Comparison of ENCODE assay signal across 10 cellular contexts in genomic region chr2:208466133-208466919, GRCh38. TPM values are rescaled to one million over a fixed set of nuclear protein-coding genes. Genes with fewer than 3 reads are reported as not detected.
A peak's percentile ranks its signal among the peaks of the same experiment; 100 is the strongest.
DNase-seq lines count a peak whose midpoint lies in the region; ATAC-seq and FAIRE-seq lines count a peak whose summit lies in the region.
"Had no signal": no experiment of that assay in that cellular context is flagged by ENCODE, and none has a peak within 500 bp of the region (broad histone marks: within the 10 kb centered on the region; RNA-seq: fewer than 3 reads in every experiment).

No MANE protein-coding gene starts in this region.

- CTCF ChIA-PET in CD4-positive, alpha-beta memory T cell (lab: Charles Lee; ENCODE audit: partially characterized antibody): no interaction called here

- ATAC-seq in GM19023 (IDR thresholded peaks at IDR 0.05; ENCODE audit: unreplicated experiment) (peak; percentile 63), HG03103 (IDR thresholded peaks at IDR 0.05; ENCODE audit: low read depth, unreplicated experiment) (peak; percentile 86)

- intact Hi-C loops in CD4-positive, alpha-beta memory T cell (cut with micrococcal nuclease): loop anchor here (5.0 kb wide), 1 partner anchor 1731 kb away; no protein-coding TSS in a partner anchor

- no peak overlapping the region for H3K4me3 ChIP-seq in CD4-positive, alpha-beta memory T cell (ENCODE audit: low read length in 2 of 2)

- DNase-seq in D341Med (ENCODE audit: low spot score): peak; percentile 62
- DNase-seq in NCI-H2029 treated with DMSO at 0.1 percent for 48 hours (lab: John Stamatoyannopoulos, UW): peak; percentile 68
- DNase-seq in iris pigment epithelial cell (ENCODE audit: low read depth): peak; percentile 18
- no peak for DNase-seq in mucosa of gallbladder (ENCODE audit: low spot score)
- no peak for DNase-seq in CD4-positive, alpha-beta memory T cell

- H3K4me3 Mint-ChIP-seq in CD4-positive, alpha-beta memory T cell: no peak overlapping the region
- H3K4me3 Mint-ChIP-seq: T-helper 1 cell treated with Interleukin-12 subunit alpha and Interleukin-12 subunit beta and Interleukin-4 antibody, amounts not matched to agents 30 μg/mL and 1 μg/mL, for 36 hours had no signal

- H3K27ac Mint-ChIP-seq in CD4-positive, alpha-beta memory T cell: no peak overlapping the region
- H3K27ac Mint-ChIP-seq: T-helper 1 cell treated with Interleukin-12 subunit alpha and Interleukin-12 subunit beta and Interleukin-4 antibody, amounts not matched to agents 30 μg/mL and 1 μg/mL, for 36 hours had no signal

- POLR2A ChIA-PET in CD4-positive, alpha-beta memory T cell (lab: Charles Lee; ENCODE audit: partially characterized antibody): no interaction called here

- no peaks in the 10 kb centered on the region for H3K27me3 Mint-ChIP-seq in CD4-positive, alpha-beta memory T cell

- H3K4me1 ChIP-seq in CD4-positive, alpha-beta memory T cell (ENCODE audit: insufficient read depth, low read length): no peaks in the 10 kb centered on the region

- H3K4me1 Mint-ChIP-seq in CD4-positive, alpha-beta memory T cell: no peaks in the 10 kb centered on the region

- H3K36me3 Mint-ChIP-seq in CD4-positive, alpha-beta memory T cell: no peaks in the 10 kb centered on the region

- peak; percentile 22 for FAIRE-seq in TTC549 (lab: Jason Lieb, UNC)

- no peaks in the 10 kb centered on the region for H3K27me3 ChIP-seq in CD4-positive, alpha-beta memory T cell (ENCODE audit: insufficient read depth, low read length)
- H3K27me3 ChIP-seq: neutrophil had no signal

- H3K27ac ChIP-seq in CD4-positive, alpha-beta memory T cell (ENCODE audit: low read depth, low read length): no peak overlapping the region
- H3K27ac ChIP-seq: neutrophil had no signal

- H3K9me3 ChIP-seq in CD4-positive, alpha-beta memory T cell (ENCODE audit: control insufficient read depth in 1 of 2, low read length in 2 of 2): no peaks in the 10 kb centered on the region
- H3K9me3 ChIP-seq: neutrophil had no signal

- H3K36me3 ChIP-seq in CD4-positive, alpha-beta memory T cell (ENCODE audit: insufficient read depth, low read length): no peaks in the 10 kb centered on the region
- H3K36me3 ChIP-seq: neutrophil had no signal

- H3K9me3 Mint-ChIP-seq in CD4-positive, alpha-beta memory T cell: peaks cover 0 to 16% (median 0%) of the 10 kb centered on the region in 8 donors
- H3K9me3 Mint-ChIP-seq: T-helper 1 cell treated with Interleukin-12 subunit alpha and Interleukin-12 subunit beta and Interleukin-4 antibody, amounts not matched to agents 30 μg/mL and 1 μg/mL, for 36 hours had no signal

RNA-seq across cellular contexts. Expression of gene PTH2R, which starts 59.7 kb away (rescaled TPM):
- total RNA-seq in mucosa of gallbladder: 1.1 TPM
- total RNA-seq in CD4-positive, alpha-beta memory T cell: under 1 TPM in 1 of 2 experiments, not detected in 1; 0.17 TPM
- polyA plus RNA-seq in CD4-positive, alpha-beta memory T cell: not detected

Comparison
In these comparisons a context has a peak if more than half of its experiments do, and no peak if none do; other contexts are left out.
1. DNase-seq: peak in D341Med (single experiment), NCI-H2029 treated with DMSO at 0.1 percent for 48 hours (single experiment) and iris pigment epithelial cell (single experiment); none in mucosa of gallbladder (single experiment) and CD4-positive, alpha-beta memory T cell (0 of 5).